ENCODE assay signal across 15 cellular contexts in the genomic region with DNA sequence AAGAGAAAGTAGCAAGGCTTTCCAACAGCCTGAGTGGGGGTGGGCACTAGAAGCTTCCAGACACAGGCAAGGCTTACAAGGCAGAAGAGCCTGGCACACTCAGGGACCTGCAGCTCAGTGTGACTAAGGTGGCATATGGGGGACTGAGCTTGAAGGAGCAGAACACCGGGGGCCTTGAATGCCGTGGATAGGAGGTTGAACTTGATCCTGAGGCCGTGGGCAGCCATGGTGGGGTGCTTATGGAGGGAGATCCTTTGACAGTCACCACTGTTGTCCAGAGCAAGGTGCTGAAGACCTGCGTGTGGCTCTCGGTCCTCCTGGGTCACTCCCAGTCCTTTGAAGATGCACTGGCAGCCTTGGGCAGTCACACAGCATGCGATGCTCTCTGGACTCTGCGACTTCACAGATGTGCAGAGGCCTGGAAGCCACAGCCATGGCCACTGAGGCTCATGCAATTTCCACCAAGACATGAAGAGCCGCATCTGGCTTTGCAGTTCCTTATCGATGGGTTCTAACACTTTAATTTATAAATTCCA. TPM values are rescaled to one million over a fixed set of nuclear protein-coding genes. Genes with fewer than 3 reads are reported as not detected.
DNase-seq lines count a peak whose midpoint lies in the region; ATAC-seq and TF ChIP-seq lines count a peak whose summit lies in the region.
"Had no signal": no experiment of that assay in that cellular context is flagged by ENCODE, and none has a peak within 500 bp of the region (broad histone marks: within the 10 kb centered on the region; RNA-seq: fewer than 3 reads in every experiment).

No MANE protein-coding gene starts in this region.

- H3K36me3 ChIP-seq in WERI-Rb-1 = no peaks in the 10 kb centered on the region
- H3K36me3 ChIP-seq in upper lobe of right lung = no peaks in the 10 kb centered on the region
- H3K36me3 ChIP-seq: BE2C had no signal

- H3K27ac ChIP-seq in WERI-Rb-1 = no peak overlapping the region
- no peak overlapping the region for H3K27ac ChIP-seq in upper lobe of right lung
- H3K27ac ChIP-seq: A549 had no signal

- H3K4me1 ChIP-seq in upper lobe of right lung = no peaks in the 10 kb centered on the region
- H3K4me1 ChIP-seq: A549 had no signal

- ATAC-seq in upper lobe of right lung = no peak
- ATAC-seq: A549, GM12878, GM23338 had no signal

- intact Hi-C loops in posterior vena cava (cut with DNase I) = no loop called here
- intact Hi-C loops in upper lobe of right lung (cut with DNase I) = no loop called here

- H3K9me3 ChIP-seq in WERI-Rb-1 (ENCODE audit: severe bottlenecking) (no peaks in the 10 kb centered on the region), upper lobe of right lung (no peaks in the 10 kb centered on the region)
- H3K9me3 ChIP-seq: A549, BE2C had no signal

- DNase-seq in WERI-Rb-1 (peak; percentile 3), islet precursor cell (peak; percentile 39), posterior vena cava (ENCODE audit: low spot score) (peak; percentile 55), upper lobe of right lung (peak; percentile 21), germinal center (ENCODE audit: low spot score) (no peak), mucosa of gallbladder (ENCODE audit: low spot score) (no peak), Kasumi-1 (lab: John Stamatoyannopoulos, UW) (no peak)
- DNase-seq: BE2C; CD4-positive, CD25-positive, alpha-beta regulatory T cell; DMS 273 treated with DMSO at 0.1 percent for 48 hours; H7 had no signal

- H3K27me3 ChIP-seq in WERI-Rb-1 (ENCODE audit: insufficient read depth, low read depth, severe bottlenecking) (no peaks in the 10 kb centered on the region), upper lobe of right lung (peaks cover 6% of the 10 kb centered on the region)
- H3K27me3 ChIP-seq: BE2C had no signal

- no peak for TF ChIP-seq CTCF in WERI-Rb-1 (IDR thresholded peaks at IDR 0.05; ENCODE audit: low read depth, low read length)
- no peak for TF ChIP-seq CTCF in upper lobe of right lung (IDR thresholded peaks at IDR 0.05)

- H3K4me3 ChIP-seq in WERI-Rb-1 (ENCODE audit: low read depth, low read length) (no peak overlapping the region), upper lobe of right lung (no peak overlapping the region)
- H3K4me3 ChIP-seq: A549, GM12878, GM23338 had no signal

RNA-seq across cellular contexts. Expression of gene C4orf50, which starts 18.3 kb away (rescaled TPM):
- total RNA-seq in posterior vena cava (not detected), upper lobe of right lung (0.12 TPM), mucosa of gallbladder (0.06 TPM)
- total RNA-seq: Daoy had no signal

Comparison
In these comparisons a context has a peak if more than half of its experiments do, and no peak if none do; other contexts are left out.
1. DNase-seq: peak in WERI-Rb-1 (single experiment), islet precursor cell (single experiment), posterior vena cava (single experiment) and upper lobe of right lung (single experiment); none in germinal center (single experiment), mucosa of gallbladder (single experiment) and Kasumi-1 (0 of 2).